ENCODE assay signal across 8 cellular contexts in genomic region chr5:88690619-88691560, GRCh38.
A peak's percentile ranks its signal among the peaks of the same experiment; 100 is the strongest.
DNase-seq lines count a peak whose midpoint lies in the region; ATAC-seq lines count a peak whose summit lies in the region.

No MANE protein-coding gene starts in this region.

- POLR2A ChIA-PET in activated CD4-positive, alpha-beta memory T cell treated with anti-CD3 and anti-CD28 coated beads for 36 hours (lab: Charles Lee) = no interaction called here

- CTCF ChIA-PET in activated CD4-positive, alpha-beta memory T cell treated with anti-CD3 and anti-CD28 coated beads for 36 hours (lab: Charles Lee) = interaction anchor here (0.6 to 6.9 kb wide), 30 partner anchors 9 to 1810 kb away, joined by 3 to 123 read pairs (median 4); no protein-coding TSS in a partner anchor

- intact Hi-C loops in activated CD4-positive, alpha-beta memory T cell treated with anti-CD3 and anti-CD28 coated beads for 36 hours (cut with micrococcal nuclease) = loop anchor here (1.0 to 5.0 kb wide), 7 partner anchors 9 to 1279 kb away; partner anchors contain the start of genes CCNH and MEF2C

- H3K27ac Mint-ChIP-seq in activated CD4-positive, alpha-beta memory T cell treated with anti-CD3 and anti-CD28 coated beads for 36 hours = peak overlapping the region; percentile 74
- peak overlapping the region; percentile 87 for H3K27ac Mint-ChIP-seq in memory B cell

- DNase-seq in AML-193 (lab: John Stamatoyannopoulos, UW) (peak; percentile 45 to 51), NCI-H446 treated with DMSO at 0.1 percent for 48 hours (lab: John Stamatoyannopoulos, UW) (peak; percentile 65), ecto neural progenitor cell (ENCODE audit: low spot score) (peak; percentile 85), memory B cell (ENCODE audit: low spot score in 2 of 2) (peak; percentile 70 to 71)
- peak; percentile 73 for DNase-seq in activated CD4-positive, alpha-beta memory T cell treated with anti-CD3 and anti-CD28 coated beads for 36 hours
- peak; percentile 35 for DNase-seq in stimulated activated CD8-positive, alpha-beta memory T cell treated with anti-CD3 and anti-CD28 coated beads, Interleukin-15, amount 100 ng/mL, for 24 hours (ENCODE audit: low read depth)

- H3K9me3 Mint-ChIP-seq in activated CD4-positive, alpha-beta memory T cell treated with anti-CD3 and anti-CD28 coated beads for 36 hours = no peaks in the 10 kb centered on the region
- peaks cover 2% of the 10 kb centered on the region for H3K9me3 Mint-ChIP-seq in memory B cell

- H3K27me3 Mint-ChIP-seq in activated CD4-positive, alpha-beta memory T cell treated with anti-CD3 and anti-CD28 coated beads for 36 hours = peaks cover 83% of the 10 kb centered on the region
- peaks cover 28% of the 10 kb centered on the region for H3K27me3 Mint-ChIP-seq in memory B cell

- H3K4me3 Mint-ChIP-seq in activated CD4-positive, alpha-beta memory T cell treated with anti-CD3 and anti-CD28 coated beads for 36 hours = peak overlapping the region; percentile 68
- H3K4me3 Mint-ChIP-seq in memory B cell = peak overlapping the region; percentile 63

- peaks cover 7% of the 10 kb centered on the region for H3K36me3 Mint-ChIP-seq in activated CD4-positive, alpha-beta memory T cell treated with anti-CD3 and anti-CD28 coated beads for 36 hours
- peaks cover 3% of the 10 kb centered on the region for H3K36me3 Mint-ChIP-seq in memory B cell

- H3K4me1 Mint-ChIP-seq in activated CD4-positive, alpha-beta memory T cell treated with anti-CD3 and anti-CD28 coated beads for 36 hours (ENCODE audit: low read depth) = peaks cover 25% of the 10 kb centered on the region
- H3K4me1 Mint-ChIP-seq in memory B cell = peaks cover 12% of the 10 kb centered on the region

- ATAC-seq in GM18868 (IDR thresholded peaks at IDR 0.05; ENCODE audit: unreplicated experiment) (peak; percentile 88), HG03097 (IDR thresholded peaks at IDR 0.05; ENCODE audit: low FRiP score, unreplicated experiment) (peak; percentile 77), memory B cell (ENCODE audit: low read depth) (peak; percentile 77)

Comparison
In these comparisons a context has a peak if more than half of its experiments do, and no peak if none do; other contexts are left out.
1. Peak in every context shown above with its lines: DNase-seq and ATAC-seq.
2. DNase-seq: peak in every context shown above with its lines; median percentile 85 in ecto neural progenitor cell; 73 in activated CD4-positive, alpha-beta memory T cell treated with anti-CD3 and anti-CD28 coated beads for 36 hours; 70 in memory B cell; 65 in NCI-H446 treated with DMSO at 0.1 percent for 48 hours; 48 in AML-193; 35 in stimulated activated CD8-positive, alpha-beta memory T cell treated with anti-CD3 and anti-CD28 coated beads, Interleukin-15, amount 100 ng/mL, for 24 hours.